8 cellular contexts compared by ENCODE assay signal in genomic region chr1:90721210-90722194, GRCh38. TPM values are rescaled to one million over a fixed set of nuclear protein-coding genes. Genes with fewer than 3 reads are reported as not detected.
DNase-seq lines count a peak whose midpoint lies in the region; ATAC-seq and TF ChIP-seq lines count a peak whose summit lies in the region.

No MANE protein-coding gene starts in this region.

- TF ChIP-seq CTCF in AG10803 (conservative IDR thresholded peaks at IDR 0.05; ENCODE audit: low read length) (peak; percentile 95), GM12875 (IDR thresholded peaks at IDR 0.05; ENCODE audit: borderline replicate concordance, insufficient read depth, low read depth, low read length) (peak; percentile 86), sigmoid colon (IDR thresholded peaks at IDR 0.05) (peak in 3 of 4 experiments; percentile 25 to 52 (median 26))

- no peak for TF ChIP-seq POLR2A in sigmoid colon (IDR thresholded peaks at IDR 0.05)

- ATAC-seq in HG03432 (IDR thresholded peaks at IDR 0.05; ENCODE audit: unreplicated experiment), result peak; percentile 62
- no peak for ATAC-seq in GM21825 (IDR thresholded peaks at IDR 0.05; ENCODE audit: unreplicated experiment)

- H3K9me3 ChIP-seq in sigmoid colon, result no peaks in the 10 kb centered on the region

- intact Hi-C loops in sigmoid colon (cut with DNase I), result loop anchor here (2.0 to 10.0 kb wide), 3 partner anchors 243 to 443 kb away; partner anchors contain the start of gene ZNF644

- no peaks in the 10 kb centered on the region for H3K36me3 ChIP-seq in sigmoid colon

- no peak overlapping the region for H3K4me3 ChIP-seq in AG10803 (ENCODE audit: low read length)
- H3K4me3 ChIP-seq in GM12875 (ENCODE audit: low read depth, low read length), result no peak overlapping the region
- H3K4me3 ChIP-seq in sigmoid colon, result no peak overlapping the region

- TF ChIP-seq EP300 in sigmoid colon (IDR thresholded peaks at IDR 0.05), result no peak

- peaks cover 82 to 100% (median 99%) of the 10 kb centered on the region in 3 donors for H3K27me3 ChIP-seq in sigmoid colon

- peaks cover 0 to 65% (median 57%) of the 10 kb centered on the region in 4 donors for H3K4me1 ChIP-seq in sigmoid colon

- peak; percentile 38 for DNase-seq in AG10803 (ENCODE audit: low read depth)
- DNase-seq in NCI-H446 (lab: John Stamatoyannopoulos, UW), result peak; percentile 84 to 91
- DNase-seq in activated CD4-positive, alpha-beta T cell treated with anti-CD3 and anti-CD28 coated beads, Interleukin-2, amount 50 U/mL, for 1 hour, result peak; percentile 51
- DNase-seq in fibroblast of the conjunctiva (ENCODE audit: low read depth), result peak; percentile 27
- no peak for DNase-seq in sigmoid colon

- 6 to 7% methylated on average over 15 of the region's 15 CpGs for WGBS in sigmoid colon, 2 donors

- no peak overlapping the region for H3K27ac ChIP-seq in sigmoid colon

RNA-seq across cellular contexts. Expression of gene BARHL2, which starts 4.4 kb away (rescaled TPM):
- total RNA-seq in sigmoid colon, result not detected
- polyA plus RNA-seq in sigmoid colon, result not detected

Comparison
In these comparisons a context has a peak if more than half of its experiments do, and no peak if none do; other contexts are left out.
1. CTCF ChIP-seq: peak in every context shown above with its lines; median percentile 95 in AG10803; 86 in GM12875; 26 in sigmoid colon.